In genomic region chr7:104124893-104125292, GRCh38 we compare ENCODE assay signal across 26 cellular contexts.
"Had no signal": no experiment of that assay in that cellular context is flagged by ENCODE, and none has a peak within 500 bp of the region (broad histone marks: within the 10 kb centered on the region; RNA-seq: fewer than 3 reads in every experiment).

No MANE protein-coding gene starts in this region.

- DNase-seq: dermis blood vessel endothelial cell; effector memory CD4-positive, alpha-beta T cell; erythroblast; esophagus squamous epithelium; foreskin melanocyte; glutamatergic neuron; hypothalamus; immature natural killer cell; kidney glomerular epithelial cell; natural killer cell; occipital lobe; ovary; posterior cingulate gyrus; psoas muscle; right cardiac atrium; sigmoid colon; stimulated activated CD4-positive, alpha-beta T cell treated with anti-CD3 and anti-CD28 coated beads, Interleukin-2, amount 100 ng/mL, for 24 hours; stimulated activated CD4-positive, alpha-beta T cell treated with anti-CD3 and anti-CD28 coated beads, Interleukin-4, amount 100 ng/mL, for 24 hours; stimulated activated naive CD4-positive, alpha-beta T cell treated with Interleukin-2 at 50 U/mL for 16 hours; stomach; thyroid gland had no signal

- H3K4me3 ChIP-seq: coronary artery, esophagus squamous epithelium, lung, ovary, psoas muscle, sigmoid colon, stomach, thyroid gland had no signal

- ATAC-seq: natural killer cell; psoas muscle; right cardiac atrium; stimulated activated effector memory CD8-positive, alpha-beta T cell treated with anti-CD3 and anti-CD28 coated beads, Interleukin-12 subunit alpha, Interleukin-12 subunit beta, amount 100 ng/mL, for 72 hours had no signal

- H3K27me3 Mint-ChIP-seq: memory B cell, type B pancreatic cell had no signal

- H3K4me1 Mint-ChIP-seq: memory B cell; natural killer cell; stimulated activated effector memory CD8-positive, alpha-beta T cell treated with anti-CD3 and anti-CD28 coated beads, Interleukin-12 subunit alpha, Interleukin-12 subunit beta, amount 100 ng/mL, for 72 hours had no signal

- H3K9me3 ChIP-seq: esophagus squamous epithelium, ovary, psoas muscle, sigmoid colon, stomach, thyroid gland had no signal

- H3K4me1 ChIP-seq: esophagus squamous epithelium, sigmoid colon, stomach, thyroid gland had no signal

- H3K9me3 Mint-ChIP-seq: natural killer cell, type B pancreatic cell had no signal

- H3K36me3 ChIP-seq: ovary, thyroid gland had no signal

- H3K27me3 ChIP-seq: esophagus squamous epithelium, ovary, sigmoid colon, stomach, thyroid gland had no signal

- H3K27ac Mint-ChIP-seq: immature natural killer cell; memory B cell; stimulated activated effector memory CD8-positive, alpha-beta T cell treated with anti-CD3 and anti-CD28 coated beads, Interleukin-12 subunit alpha, Interleukin-12 subunit beta, amount 100 ng/mL, for 72 hours; type B pancreatic cell had no signal

- H3K4me3 Mint-ChIP-seq: immature natural killer cell; memory B cell; natural killer cell; stimulated activated effector memory CD8-positive, alpha-beta T cell treated with anti-CD3 and anti-CD28 coated beads, Interleukin-12 subunit alpha, Interleukin-12 subunit beta, amount 100 ng/mL, for 72 hours; type B pancreatic cell had no signal
